ENCODE assay signal across 1 cellular context in the genomic region with DNA sequence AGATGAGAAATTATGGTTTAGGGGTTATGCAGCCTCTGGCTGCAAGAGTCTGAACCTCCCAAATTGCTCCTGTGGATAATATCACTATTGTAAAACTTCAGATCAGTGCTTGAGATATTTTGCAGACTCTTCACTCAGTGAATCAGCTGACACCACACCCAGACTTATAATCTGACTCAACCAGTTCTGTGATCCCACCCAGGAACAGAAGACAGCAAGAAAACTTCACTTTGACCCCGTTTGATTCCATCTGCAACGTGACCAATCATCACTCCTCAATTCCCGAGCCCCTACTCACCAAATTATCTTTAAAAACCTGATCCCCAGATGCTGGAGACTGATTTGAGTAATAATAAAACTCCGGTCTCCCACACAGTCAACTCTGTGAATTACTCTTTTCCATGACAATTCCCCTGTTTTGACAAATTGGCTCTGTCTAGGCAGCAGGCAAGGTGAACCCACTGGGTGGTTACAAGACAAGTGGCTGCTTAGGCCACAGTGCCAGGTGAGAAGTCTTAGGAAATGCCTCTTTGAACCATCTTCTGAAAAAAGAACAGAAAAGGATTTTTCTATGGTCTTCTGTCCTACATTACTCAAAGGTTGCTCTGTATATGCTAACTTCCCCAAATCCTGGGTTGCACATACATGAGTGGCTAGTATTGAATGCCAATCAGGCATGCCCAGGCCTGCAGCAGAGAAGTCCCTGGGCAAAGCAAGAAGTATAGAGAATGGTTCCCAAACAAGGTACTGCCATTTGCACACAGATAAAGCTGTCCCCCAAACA.
TF ChIP-seq lines count a peak whose summit lies in the region.

No MANE protein-coding gene starts in this region.

TF ChIP-seq in GM23338, 12 proteins besides CTCF, POLR2A, EP300 and RAD21 (continued from another document):
- TF ChIP-seq, protein P1, sequence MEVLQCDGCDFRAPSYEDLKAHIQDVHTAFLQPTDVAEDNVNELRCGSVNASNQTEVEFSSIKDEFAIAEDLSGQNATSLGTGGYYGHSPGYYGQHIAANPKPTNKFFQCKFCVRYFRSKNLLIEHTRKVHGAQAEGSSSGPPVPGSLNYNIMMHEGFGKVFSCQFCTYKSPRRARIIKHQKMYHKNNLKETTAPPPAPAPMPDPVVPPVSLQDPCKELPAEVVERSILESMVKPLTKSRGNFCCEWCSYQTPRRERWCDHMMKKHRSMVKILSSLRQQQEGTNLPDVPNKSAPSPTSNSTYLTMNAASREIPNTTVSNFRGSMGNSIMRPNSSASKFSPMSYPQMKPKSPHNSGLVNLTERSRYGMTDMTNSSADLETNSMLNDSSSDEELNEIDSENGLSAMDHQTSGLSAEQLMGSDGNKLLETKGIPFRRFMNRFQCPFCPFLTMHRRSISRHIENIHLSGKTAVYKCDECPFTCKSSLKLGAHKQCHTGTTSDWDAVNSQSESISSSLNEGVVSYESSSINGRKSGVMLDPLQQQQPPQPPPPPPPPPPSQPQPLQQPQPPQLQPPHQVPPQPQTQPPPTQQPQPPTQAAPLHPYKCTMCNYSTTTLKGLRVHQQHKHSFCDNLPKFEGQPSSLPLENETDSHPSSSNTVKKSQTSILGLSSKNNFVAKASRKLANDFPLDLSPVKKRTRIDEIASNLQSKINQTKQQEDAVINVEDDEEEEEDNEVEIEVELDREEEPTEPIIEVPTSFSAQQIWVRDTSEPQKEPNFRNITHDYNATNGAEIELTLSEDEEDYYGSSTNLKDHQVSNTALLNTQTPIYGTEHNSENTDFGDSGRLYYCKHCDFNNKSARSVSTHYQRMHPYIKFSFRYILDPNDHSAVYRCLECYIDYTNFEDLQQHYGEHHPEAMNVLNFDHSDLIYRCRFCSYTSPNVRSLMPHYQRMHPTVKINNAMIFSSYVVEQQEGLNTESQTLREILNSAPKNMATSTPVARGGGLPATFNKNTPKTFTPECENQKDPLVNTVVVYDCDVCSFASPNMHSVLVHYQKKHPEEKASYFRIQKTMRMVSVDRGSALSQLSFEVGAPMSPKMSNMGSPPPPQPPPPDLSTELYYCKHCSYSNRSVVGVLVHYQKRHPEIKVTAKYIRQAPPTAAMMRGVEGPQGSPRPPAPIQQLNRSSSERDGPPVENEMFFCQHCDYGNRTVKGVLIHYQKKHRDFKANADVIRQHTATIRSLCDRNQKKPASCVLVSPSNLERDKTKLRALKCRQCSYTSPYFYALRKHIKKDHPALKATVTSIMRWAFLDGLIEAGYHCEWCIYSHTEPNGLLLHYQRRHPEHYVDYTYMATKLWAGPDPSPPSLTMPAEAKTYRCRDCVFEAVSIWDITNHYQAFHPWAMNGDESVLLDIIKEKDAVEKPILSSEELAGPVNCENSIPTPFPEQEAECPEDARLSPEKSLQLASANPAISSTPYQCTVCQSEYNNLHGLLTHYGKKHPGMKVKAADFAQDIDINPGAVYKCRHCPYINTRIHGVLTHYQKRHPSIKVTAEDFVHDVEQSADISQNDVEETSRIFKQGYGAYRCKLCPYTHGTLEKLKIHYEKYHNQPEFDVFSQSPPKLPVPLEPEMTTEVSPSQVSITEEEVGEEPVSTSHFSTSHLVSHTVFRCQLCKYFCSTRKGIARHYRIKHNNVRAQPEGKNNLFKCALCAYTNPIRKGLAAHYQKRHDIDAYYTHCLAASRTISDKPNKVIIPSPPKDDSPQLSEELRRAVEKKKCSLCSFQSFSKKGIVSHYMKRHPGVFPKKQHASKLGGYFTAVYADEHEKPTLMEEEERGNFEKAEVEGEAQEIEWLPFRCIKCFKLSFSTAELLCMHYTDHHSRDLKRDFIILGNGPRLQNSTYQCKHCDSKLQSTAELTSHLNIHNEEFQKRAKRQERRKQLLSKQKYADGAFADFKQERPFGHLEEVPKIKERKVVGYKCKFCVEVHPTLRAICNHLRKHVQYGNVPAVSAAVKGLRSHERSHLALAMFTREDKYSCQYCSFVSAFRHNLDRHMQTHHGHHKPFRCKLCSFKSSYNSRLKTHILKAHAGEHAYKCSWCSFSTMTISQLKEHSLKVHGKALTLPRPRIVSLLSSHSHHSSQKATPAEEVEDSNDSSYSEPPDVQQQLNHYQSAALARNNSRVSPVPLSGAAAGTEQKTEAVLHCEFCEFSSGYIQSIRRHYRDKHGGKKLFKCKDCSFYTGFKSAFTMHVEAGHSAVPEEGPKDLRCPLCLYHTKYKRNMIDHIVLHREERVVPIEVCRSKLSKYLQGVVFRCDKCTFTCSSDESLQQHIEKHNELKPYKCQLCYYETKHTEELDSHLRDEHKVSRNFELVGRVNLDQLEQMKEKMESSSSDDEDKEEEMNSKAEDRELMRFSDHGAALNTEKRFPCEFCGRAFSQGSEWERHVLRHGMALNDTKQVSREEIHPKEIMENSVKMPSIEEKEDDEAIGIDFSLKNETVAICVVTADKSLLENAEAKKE (CRISPR knock-in tag; IDR thresholded peaks at IDR 0.05): no peak
- TF ChIP-seq JUNB (IDR thresholded peaks at IDR 0.05; ENCODE audit: unreplicated experiment) (no peak), ETS1 (IDR thresholded peaks at IDR 0.05) (no peak), EZH2 (IDR thresholded peaks at IDR 0.05; ENCODE audit: low read depth, unreplicated experiment) (no peak), ZNF331 (CRISPR knock-in tag; IDR thresholded peaks at IDR 0.05; ENCODE audit: low read depth) (no peak)
TF ChIP-seq in GM23338: peak in this region for 0.
